ENCODE assay signal across 29 cellular contexts in genomic region chr19:44574201-44574950, GRCh38. TPM values are rescaled to one million over a fixed set of nuclear protein-coding genes. Genes with fewer than 3 reads are reported as not detected.
"Had no signal": no experiment of that assay in that cellular context is flagged by ENCODE, and none has a peak within 500 bp of the region (broad histone marks: within the 10 kb centered on the region; RNA-seq: fewer than 3 reads in every experiment).

No MANE protein-coding gene starts in this region.

- ATAC-seq: esophagus mucosa; stimulated activated naive B cell treated with anti-CD40 and anti-IgM and Interleukin-4, amounts not matched to agents 10 μg/mL and 1 μg/mL and 100 μg/mL, for 72 hours had no signal

- H3K27ac ChIP-seq: transverse colon, vagina, VCaP had no signal

- H3K27ac Mint-ChIP-seq: activated naive CD4-positive, alpha-beta T cell treated with anti-CD3 and anti-CD28 coated beads, Interleukin-2, amount 10 ng/mL, durations not matched to agents 7 days and 5 days; activated T-cell treated with anti-CD3 and anti-CD28 coated beads, Interleukin-2, amount 50 U/mL, for 24 hours; brain; dendritic cell treated with granulocyte-macrophage colony-stimulating factor and Interleukin-4, amounts not matched to agents 40 ng/mL and 50 ng/mL, for 4 days; stimulated activated naive B cell treated with anti-CD40 and anti-IgM and Interleukin-4, amounts not matched to agents 10 μg/mL and 1 μg/mL and 100 μg/mL, for 72 hours had no signal

- DNase-seq: activated CD4-positive, alpha-beta T cell treated with anti-CD3 and anti-CD28 coated beads for 1 hour; activated CD4-positive, alpha-beta T cell treated with anti-CD3 and anti-CD28 coated beads, Interleukin-2, amount 50 U/mL, for 4 hours; activated CD8-positive, alpha-beta memory T cell treated with anti-CD3 and anti-CD28 coated beads for 24 hours; activated CD8-positive, alpha-beta memory T cell treated with anti-CD3 and anti-CD28 coated beads, Interleukin-2, amount 50 U/mL, for 4 hours; activated naive CD4-positive, alpha-beta T cell treated with anti-CD3 and anti-CD28 coated beads, Interleukin-2, amount 10 ng/mL, durations not matched to agents 7 days and 5 days; activated T-cell treated with anti-CD3 and anti-CD28 coated beads, Interleukin-2, amount 50 U/mL, for 24 hours; effector CD8-positive, alpha-beta T cell; glutamatergic neuron; hypothalamus; occipital lobe; posterior cingulate gyrus; stimulated activated CD4-positive, alpha-beta T cell treated with anti-CD3 and anti-CD28 coated beads, Interleukin-2, amount 100 ng/mL, for 48 hours; stimulated activated CD8-positive, alpha-beta memory T cell treated with anti-CD3 and anti-CD28 coated beads, Interleukin-4, amount 100 ng/mL, for 48 hours; stimulated activated naive B cell treated with anti-CD40 and anti-IgM and Interleukin-4, amounts not matched to agents 10 μg/mL and 1 μg/mL and 100 μg/mL, for 72 hours; transverse colon had no signal

- H3K4me3 Mint-ChIP-seq: activated naive CD4-positive, alpha-beta T cell treated with anti-CD3 and anti-CD28 coated beads, Interleukin-2, amount 10 ng/mL, durations not matched to agents 7 days and 5 days; activated T-cell treated with anti-CD3 and anti-CD28 coated beads, Interleukin-2, amount 50 U/mL, for 24 hours; brain; dendritic cell treated with granulocyte-macrophage colony-stimulating factor and Interleukin-4, amounts not matched to agents 40 ng/mL and 50 ng/mL, for 4 days; neural crest cell; stimulated activated naive B cell treated with anti-CD40 and anti-IgM and Interleukin-4, amounts not matched to agents 10 μg/mL and 1 μg/mL and 100 μg/mL, for 72 hours had no signal

- H3K4me3 ChIP-seq: transverse colon, vagina had no signal

- H3K27me3 ChIP-seq: vagina had no signal

- H3K36me3 ChIP-seq: transverse colon, vagina had no signal

- H3K36me3 Mint-ChIP-seq: activated naive CD4-positive, alpha-beta T cell treated with anti-CD3 and anti-CD28 coated beads, Interleukin-2, amount 10 ng/mL, durations not matched to agents 7 days and 5 days; brain; stimulated activated naive B cell treated with anti-CD40 and anti-IgM and Interleukin-4, amounts not matched to agents 10 μg/mL and 1 μg/mL and 100 μg/mL, for 72 hours had no signal

- H3K9me3 ChIP-seq: transverse colon, vagina had no signal

- H3K4me1 ChIP-seq: vagina had no signal

- H3K4me1 Mint-ChIP-seq: activated naive CD4-positive, alpha-beta T cell treated with anti-CD3 and anti-CD28 coated beads, Interleukin-2, amount 10 ng/mL, durations not matched to agents 7 days and 5 days; brain had no signal

- H3K27me3 Mint-ChIP-seq: activated naive CD4-positive, alpha-beta T cell treated with anti-CD3 and anti-CD28 coated beads, Interleukin-2, amount 10 ng/mL, durations not matched to agents 7 days and 5 days had no signal

- H3K9me3 Mint-ChIP-seq: activated naive CD4-positive, alpha-beta T cell treated with anti-CD3 and anti-CD28 coated beads, Interleukin-2, amount 10 ng/mL, durations not matched to agents 7 days and 5 days; activated T-cell treated with anti-CD3 and anti-CD28 coated beads, Interleukin-2, amount 50 U/mL, for 24 hours; dendritic cell treated with granulocyte-macrophage colony-stimulating factor and Interleukin-4, amounts not matched to agents 40 ng/mL and 50 ng/mL, for 4 days; neural crest cell; stimulated activated naive B cell treated with anti-CD40 and anti-IgM and Interleukin-4, amounts not matched to agents 10 μg/mL and 1 μg/mL and 100 μg/mL, for 72 hours had no signal

- FAIRE-seq: frontal cortex had no signal

RNA-seq across cellular contexts. Expression of gene IGSF23, which starts 39.0 kb away (rescaled TPM):
- total RNA-seq: cardiac septum; esophagus mucosa; frontal cortex; mononuclear cell; neural crest cell; occipital lobe; T-helper 2 cell treated with Interferon-gamma antibody and Interleukin-4, amounts not matched to agents 100 ng/mL and 5 ng/mL, for 36 hours; temporal lobe; transverse colon; vagina had no signal

RNA-seq across cellular contexts. Expression of gene CEACAM20, which starts 44.9 kb away (rescaled TPM):
- total RNA-seq: cardiac septum; esophagus mucosa; frontal cortex; mononuclear cell; myocyte; neural crest cell; occipital lobe; renal cortical epithelial cell; T-helper 2 cell treated with Interferon-gamma antibody and Interleukin-4, amounts not matched to agents 100 ng/mL and 5 ng/mL, for 36 hours; temporal lobe; vagina had no signal
- polyA plus RNA-seq: liver had no signal
